In genomic region chr3:79019924-79020173, GRCh38 we compare ENCODE assay signal across 10 cellular contexts.
DNase-seq lines count a peak whose midpoint lies in the region; ATAC-seq and TF ChIP-seq lines count a peak whose summit lies in the region.
"Had no signal": no experiment of that assay in that cellular context is flagged by ENCODE, and none has a peak within 500 bp of the region (broad histone marks: within the 10 kb centered on the region; RNA-seq: fewer than 3 reads in every experiment).

No MANE protein-coding gene starts in this region.

- H3K9ac ChIP-seq in GM23248, result peak overlapping the region; percentile 92; the same call in 1 of the 2 replicates
- H3K9ac ChIP-seq in smooth muscle cell (ENCODE audit: low read depth), result no peak overlapping the region

- no peaks in the 10 kb centered on the region for H3K27me3 ChIP-seq in GM23248 (replicated peaks; ENCODE audit: insufficient read depth)
- H3K27me3 ChIP-seq in SJCRH30, result no peaks in the 10 kb centered on the region
- H3K27me3 ChIP-seq in esophagus squamous epithelium, result no peaks in the 10 kb centered on the region
- H3K27me3 ChIP-seq in smooth muscle cell (ENCODE audit: low read depth), result no peaks in the 10 kb centered on the region

- H3F3A ChIP-seq in GM23248 (ENCODE audit: insufficient read depth) (peaks cover 21% of the 10 kb centered on the region), smooth muscle cell (ENCODE audit: low read depth) (no peaks in the 10 kb centered on the region)

- H3K4me2 ChIP-seq in GM23248 (ENCODE audit: unreplicated experiment) (peak overlapping the region; percentile 100), smooth muscle cell (peak overlapping the region; percentile 94)

- H3K79me2 ChIP-seq in GM23248 (ENCODE audit: insufficient read depth) (peaks cover 29% of the 10 kb centered on the region), smooth muscle cell (ENCODE audit: low read depth) (peaks cover 29% of the 10 kb centered on the region)

- H4K20me1 ChIP-seq in GM23248 (ENCODE audit: insufficient read depth) (no peaks in the 10 kb centered on the region), smooth muscle cell (ENCODE audit: low read depth) (peaks cover 24% of the 10 kb centered on the region)

- H2AFZ ChIP-seq in GM23248, result peak overlapping the region; percentile 97
- peak overlapping the region; percentile 14 for H2AFZ ChIP-seq in smooth muscle cell (ENCODE audit: low read depth)

- intact Hi-C loops in esophagus squamous epithelium (cut with DNase I), result no loop called here

- H3K27ac ChIP-seq in GM23248 (peak overlapping the region; percentile 93; the same call in 1 of the 2 replicates), SJCRH30 (peak overlapping the region; percentile 98), esophagus squamous epithelium (peak overlapping the region in 3 of 4 donors; percentile 83 to 90 (median 89)), smooth muscle cell (ENCODE audit: low read depth) (no peak overlapping the region)

- H3K9me2 ChIP-seq in GM23248 (ENCODE audit: insufficient read depth), result no peaks in the 10 kb centered on the region

- no peak for ATAC-seq in HG03439 (IDR thresholded peaks at IDR 0.05; ENCODE audit: unreplicated experiment)

- no peak for TF ChIP-seq CTCF in esophagus squamous epithelium (IDR thresholded peaks at IDR 0.05)
- TF ChIP-seq CTCF in smooth muscle cell (IDR thresholded peaks at IDR 0.05; ENCODE audit: borderline replicate concordance, insufficient read depth, poor library complexity, severe bottlenecking), result no peak

- H3K36me3 ChIP-seq in GM23248 (ENCODE audit: low read depth) (no peaks in the 10 kb centered on the region), SJCRH30 (no peaks in the 10 kb centered on the region), esophagus squamous epithelium (no peaks in the 10 kb centered on the region), smooth muscle cell (ENCODE audit: low read depth) (no peaks in the 10 kb centered on the region)

- in situ Hi-C loops in GM23248 (cut with MboI), result loop anchor here (10.0 kb wide), 1 partner anchor 355 kb away; no protein-coding TSS in a partner anchor

- no peaks in the 10 kb centered on the region for H3K9me3 ChIP-seq in GM23248 (ENCODE audit: low read depth)
- no peaks in the 10 kb centered on the region for H3K9me3 ChIP-seq in SJCRH30 (replicated peaks)
- H3K9me3 ChIP-seq in esophagus squamous epithelium, result no peaks in the 10 kb centered on the region
- no peaks in the 10 kb centered on the region for H3K9me3 ChIP-seq in smooth muscle cell (replicated peaks; ENCODE audit: low read depth)

- TF ChIP-seq POLR2A in esophagus squamous epithelium (IDR thresholded peaks at IDR 0.05), result no peak

- DNase-seq in GM23248 (no peak), SJCRH30 (no peak), esophagus squamous epithelium (lab: John Stamatoyannopoulos, UW) (no peak), smooth muscle cell (lab: John Stamatoyannopoulos, UW; ENCODE audit: unreplicated experiment) (no peak), DMS153 (lab: John Stamatoyannopoulos, UW) (no peak), MV-4-11 (lab: John Stamatoyannopoulos, UW) (no peak)
- no peak for DNase-seq in stimulated activated naive CD4-positive, alpha-beta T cell (lab: John Stamatoyannopoulos, UW)
- DNase-seq: activated naive CD4-positive, alpha-beta T cell; effector CD4-positive, alpha-beta T cell had no signal

- H3K4me1 ChIP-seq in GM23248 (ENCODE audit: insufficient read depth) (peaks cover 20% of the 10 kb centered on the region), SJCRH30 (no peaks in the 10 kb centered on the region; the same call in 1 of the 2 replicates), esophagus squamous epithelium (peaks cover 0 to 37% (median 15%) of the 10 kb centered on the region in 3 donors), smooth muscle cell (ENCODE audit: low read depth) (peaks cover 22% of the 10 kb centered on the region)

- peak overlapping the region; percentile 99 for H3K4me3 ChIP-seq in GM23248
- peak overlapping the region; percentile 82 for H3K4me3 ChIP-seq in SJCRH30
- H3K4me3 ChIP-seq in esophagus squamous epithelium, result peak overlapping the region in 2 of 4 donors; percentile 68 to 89
- H3K4me3 ChIP-seq in smooth muscle cell, result peak overlapping the region; percentile 80
